Comparison of ENCODE assay signal across 1 cellular context in genomic region chr2:237085261-237086221, GRCh38.
TF ChIP-seq lines count a peak whose summit lies in the region.

Gene COPS8, plus strand, starts transcription at chr2:237085889. Its CDS starts 76 bp downstream, at chr2:237085965.

TF ChIP-seq in HepG2, 621 proteins besides CTCF, POLR2A, EP300 and RAD21 (continued from another document and continues in another):
- peak; percentile 96 for TF ChIP-seq ZNF503 (CRISPR knock-in tag; IDR thresholded peaks at IDR 0.05)
- no peak for TF ChIP-seq NONO (IDR thresholded peaks at IDR 0.05)
- TF ChIP-seq NONO (CRISPR knock-in tag; conservative IDR thresholded peaks at IDR 0.05), result peak; percentile 99
- no peak for TF ChIP-seq HHEX (CRISPR knock-in tag; IDR thresholded peaks at IDR 0.05)
- peak; percentile 92 for TF ChIP-seq KDM3A (CRISPR knock-in tag; IDR thresholded peaks at IDR 0.05; ENCODE audit: low read depth)
- no peak for TF ChIP-seq TCF7 (IDR thresholded peaks at IDR 0.05; ENCODE audit: low read depth)
- no peak for TF ChIP-seq MLLT10 (CRISPR knock-in tag; IDR thresholded peaks at IDR 0.05)
- peak; percentile 60 for TF ChIP-seq FOXK2 (IDR thresholded peaks at IDR 0.05)
- TF ChIP-seq, protein P1, sequence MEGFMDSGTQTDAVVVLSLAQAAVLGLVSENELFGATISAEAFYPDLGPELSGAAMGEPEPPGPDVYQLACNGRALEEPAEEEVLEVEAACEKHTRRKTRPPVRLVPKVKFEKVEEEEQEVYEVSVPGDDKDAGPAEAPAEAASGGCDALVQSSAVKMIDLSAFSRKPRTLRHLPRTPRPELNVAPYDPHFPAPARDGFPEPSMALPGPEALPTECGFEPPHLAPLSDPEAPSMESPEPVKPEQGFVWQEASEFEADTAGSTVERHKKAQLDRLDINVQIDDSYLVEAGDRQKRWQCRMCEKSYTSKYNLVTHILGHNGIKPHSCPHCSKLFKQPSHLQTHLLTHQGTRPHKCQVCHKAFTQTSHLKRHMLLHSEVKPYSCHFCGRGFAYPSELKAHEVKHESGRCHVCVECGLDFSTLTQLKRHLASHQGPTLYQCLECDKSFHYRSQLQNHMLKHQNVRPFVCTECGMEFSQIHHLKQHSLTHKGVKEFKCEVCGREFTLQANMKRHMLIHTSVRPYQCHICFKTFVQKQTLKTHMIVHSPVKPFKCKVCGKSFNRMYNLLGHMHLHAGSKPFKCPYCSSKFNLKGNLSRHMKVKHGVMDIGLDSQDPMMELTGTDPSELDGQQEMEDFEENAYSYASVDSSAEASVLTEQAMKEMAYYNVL (CRISPR knock-in tag; IDR thresholded peaks at IDR 0.05; ENCODE audit: borderline replicate concordance), result peak; percentile 43; the same call in 1 of the 2 replicates
- peak; percentile 74; the same call in 1 of the 2 replicates for TF ChIP-seq BRCA1 (CRISPR knock-in tag; IDR thresholded peaks at IDR 0.05)
- peak; percentile 70 for TF ChIP-seq RARA (CRISPR knock-in tag; IDR thresholded peaks at IDR 0.05)
- TF ChIP-seq, protein P2, sequence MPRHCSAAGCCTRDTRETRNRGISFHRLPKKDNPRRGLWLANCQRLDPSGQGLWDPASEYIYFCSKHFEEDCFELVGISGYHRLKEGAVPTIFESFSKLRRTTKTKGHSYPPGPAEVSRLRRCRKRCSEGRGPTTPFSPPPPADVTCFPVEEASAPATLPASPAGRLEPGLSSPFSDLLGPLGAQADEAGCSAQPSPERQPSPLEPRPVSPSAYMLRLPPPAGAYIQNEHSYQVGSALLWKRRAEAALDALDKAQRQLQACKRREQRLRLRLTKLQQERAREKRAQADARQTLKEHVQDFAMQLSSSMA (CRISPR knock-in tag; IDR thresholded peaks at IDR 0.05), result peak; percentile 90
- peak; percentile 50; the same call in 1 of the 2 replicates for TF ChIP-seq ZNF777 (CRISPR knock-in tag; IDR thresholded peaks at IDR 0.05)
- peak; percentile 82; the same call in 1 of the 2 replicates for TF ChIP-seq ZBTB21 (CRISPR knock-in tag; IDR thresholded peaks at IDR 0.05)
- no peak for TF ChIP-seq SETDB1 (CRISPR knock-in tag; IDR thresholded peaks at IDR 0.05; ENCODE audit: borderline replicate concordance)
- no peak for TF ChIP-seq ZNF549 (CRISPR knock-in tag; IDR thresholded peaks at IDR 0.05)
- TF ChIP-seq ZNF570 (CRISPR knock-in tag; IDR thresholded peaks at IDR 0.05; ENCODE audit: borderline replicate concordance), result no peak
- 0 out of 2 replicates have a peak, but pooled peaks have one; percentile 70 for TF ChIP-seq ZNF383 (CRISPR knock-in tag; IDR thresholded peaks at IDR 0.05; ENCODE audit: borderline replicate concordance)
- peak; percentile 52; the same call in 1 of the 2 replicates for TF ChIP-seq ZNF724P (CRISPR knock-in tag; IDR thresholded peaks at IDR 0.05; ENCODE audit: borderline replicate concordance)
- TF ChIP-seq, protein P3, sequence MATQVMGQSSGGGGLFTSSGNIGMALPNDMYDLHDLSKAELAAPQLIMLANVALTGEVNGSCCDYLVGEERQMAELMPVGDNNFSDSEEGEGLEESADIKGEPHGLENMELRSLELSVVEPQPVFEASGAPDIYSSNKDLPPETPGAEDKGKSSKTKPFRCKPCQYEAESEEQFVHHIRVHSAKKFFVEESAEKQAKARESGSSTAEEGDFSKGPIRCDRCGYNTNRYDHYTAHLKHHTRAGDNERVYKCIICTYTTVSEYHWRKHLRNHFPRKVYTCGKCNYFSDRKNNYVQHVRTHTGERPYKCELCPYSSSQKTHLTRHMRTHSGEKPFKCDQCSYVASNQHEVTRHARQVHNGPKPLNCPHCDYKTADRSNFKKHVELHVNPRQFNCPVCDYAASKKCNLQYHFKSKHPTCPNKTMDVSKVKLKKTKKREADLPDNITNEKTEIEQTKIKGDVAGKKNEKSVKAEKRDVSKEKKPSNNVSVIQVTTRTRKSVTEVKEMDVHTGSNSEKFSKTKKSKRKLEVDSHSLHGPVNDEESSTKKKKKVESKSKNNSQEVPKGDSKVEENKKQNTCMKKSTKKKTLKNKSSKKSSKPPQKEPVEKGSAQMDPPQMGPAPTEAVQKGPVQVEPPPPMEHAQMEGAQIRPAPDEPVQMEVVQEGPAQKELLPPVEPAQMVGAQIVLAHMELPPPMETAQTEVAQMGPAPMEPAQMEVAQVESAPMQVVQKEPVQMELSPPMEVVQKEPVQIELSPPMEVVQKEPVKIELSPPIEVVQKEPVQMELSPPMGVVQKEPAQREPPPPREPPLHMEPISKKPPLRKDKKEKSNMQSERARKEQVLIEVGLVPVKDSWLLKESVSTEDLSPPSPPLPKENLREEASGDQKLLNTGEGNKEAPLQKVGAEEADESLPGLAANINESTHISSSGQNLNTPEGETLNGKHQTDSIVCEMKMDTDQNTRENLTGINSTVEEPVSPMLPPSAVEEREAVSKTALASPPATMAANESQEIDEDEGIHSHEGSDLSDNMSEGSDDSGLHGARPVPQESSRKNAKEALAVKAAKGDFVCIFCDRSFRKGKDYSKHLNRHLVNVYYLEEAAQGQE (IDR thresholded peaks at IDR 0.05; ENCODE audit: borderline replicate concordance in 1 of 2, low read depth in 1 of 2, low read length in 2 of 2), result peak in 1 of 2 experiments; percentile 42; a peak in 1 of 4 replicates
- TF ChIP-seq SRF (IDR thresholded peaks at IDR 0.05; ENCODE audit: low read depth, low read length), result peak; percentile 62; the same call in 1 of the 2 replicates
- TF ChIP-seq ZFP36L1 (CRISPR knock-in tag; IDR thresholded peaks at IDR 0.05), result peak; percentile 68; the same call in 1 of the 2 replicates
- TF ChIP-seq ZNF230 (CRISPR knock-in tag; IDR thresholded peaks at IDR 0.05), result peak; percentile 88; the same call in 1 of the 2 replicates
- TF ChIP-seq REPIN1 (CRISPR knock-in tag; IDR thresholded peaks at IDR 0.05; ENCODE audit: borderline replicate concordance, low read depth), result peak; percentile 97
- no peak for TF ChIP-seq HMGA1 (CRISPR knock-in tag; conservative IDR thresholded peaks at IDR 0.05)
- TF ChIP-seq ZNF577 (CRISPR knock-in tag; IDR thresholded peaks at IDR 0.05; ENCODE audit: borderline replicate concordance, low read depth), result no peak
- peak; percentile 95 for TF ChIP-seq ZNF543 (CRISPR knock-in tag; IDR thresholded peaks at IDR 0.05)
- TF ChIP-seq BATF2 (CRISPR knock-in tag; IDR thresholded peaks at IDR 0.05), result no peak
- TF ChIP-seq ZNF24 (IDR thresholded peaks at IDR 0.05), result no peak
- TF ChIP-seq, protein P4, sequence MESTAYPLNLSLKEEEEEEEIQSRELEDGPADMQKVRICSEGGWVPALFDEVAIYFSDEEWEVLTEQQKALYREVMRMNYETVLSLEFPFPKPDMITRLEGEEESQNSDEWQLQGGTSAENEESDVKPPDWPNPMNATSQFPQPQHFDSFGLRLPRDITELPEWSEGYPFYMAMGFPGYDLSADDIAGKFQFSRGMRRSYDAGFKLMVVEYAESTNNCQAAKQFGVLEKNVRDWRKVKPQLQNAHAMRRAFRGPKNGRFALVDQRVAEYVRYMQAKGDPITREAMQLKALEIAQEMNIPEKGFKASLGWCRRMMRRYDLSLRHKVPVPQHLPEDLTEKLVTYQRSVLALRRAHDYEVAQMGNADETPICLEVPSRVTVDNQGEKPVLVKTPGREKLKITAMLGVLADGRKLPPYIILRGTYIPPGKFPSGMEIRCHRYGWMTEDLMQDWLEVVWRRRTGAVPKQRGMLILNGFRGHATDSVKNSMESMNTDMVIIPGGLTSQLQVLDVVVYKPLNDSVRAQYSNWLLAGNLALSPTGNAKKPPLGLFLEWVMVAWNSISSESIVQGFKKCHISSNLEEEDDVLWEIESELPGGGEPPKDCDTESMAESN (CRISPR knock-in tag; conservative IDR thresholded peaks at IDR 0.05), result peak; percentile 97
- TF ChIP-seq HDAC6 (IDR thresholded peaks at IDR 0.05; ENCODE audit: low read depth, low read length), result no peak
- TF ChIP-seq ZNF350 (CRISPR knock-in tag; IDR thresholded peaks at IDR 0.05; ENCODE audit: borderline replicate concordance, low read depth), result peak; percentile 99
- peak; percentile 87 for TF ChIP-seq ZNF30 (CRISPR knock-in tag; IDR thresholded peaks at IDR 0.05)
- TF ChIP-seq REL (CRISPR knock-in tag; conservative IDR thresholded peaks at IDR 0.05), result 0 out of 2 replicates have a peak, but pooled peaks have one; percentile 67
- peak; percentile 100 for TF ChIP-seq KAT8 (CRISPR knock-in tag; IDR thresholded peaks at IDR 0.05)
- TF ChIP-seq, protein P5, sequence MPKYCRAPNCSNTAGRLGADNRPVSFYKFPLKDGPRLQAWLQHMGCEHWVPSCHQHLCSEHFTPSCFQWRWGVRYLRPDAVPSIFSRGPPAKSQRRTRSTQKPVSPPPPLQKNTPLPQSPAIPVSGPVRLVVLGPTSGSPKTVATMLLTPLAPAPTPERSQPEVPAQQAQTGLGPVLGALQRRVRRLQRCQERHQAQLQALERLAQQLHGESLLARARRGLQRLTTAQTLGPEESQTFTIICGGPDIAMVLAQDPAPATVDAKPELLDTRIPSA (CRISPR knock-in tag; IDR thresholded peaks at IDR 0.05; ENCODE audit: borderline replicate concordance), result no peak
- TF ChIP-seq ZNF292 (CRISPR knock-in tag; IDR thresholded peaks at IDR 0.05; ENCODE audit: borderline replicate concordance, low read depth), result no peak
- TF ChIP-seq SOX13 (IDR thresholded peaks at IDR 0.05), result no peak; the same call in 1 of the 2 replicates
- TF ChIP-seq SOX13 (CRISPR knock-in tag; conservative IDR thresholded peaks at IDR 0.05 in 1 of 2, IDR thresholded peaks at IDR 0.05 in 1 of 2), result peak in 1 of 2 experiments; percentile 74; a peak in 2 of 4 replicates
- TF ChIP-seq GPBP1L1 (CRISPR knock-in tag; IDR thresholded peaks at IDR 0.05), result no peak
- TF ChIP-seq NFKB2 (CRISPR knock-in tag; IDR thresholded peaks at IDR 0.05; ENCODE audit: borderline replicate concordance), result no peak; the same call in 1 of the 2 replicates
- TF ChIP-seq, protein P6, sequence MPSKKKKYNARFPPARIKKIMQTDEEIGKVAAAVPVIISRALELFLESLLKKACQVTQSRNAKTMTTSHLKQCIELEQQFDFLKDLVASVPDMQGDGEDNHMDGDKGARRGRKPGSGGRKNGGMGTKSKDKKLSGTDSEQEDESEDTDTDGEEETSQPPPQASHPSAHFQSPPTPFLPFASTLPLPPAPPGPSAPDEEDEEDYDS (CRISPR knock-in tag; IDR thresholded peaks at IDR 0.05), result peak; percentile 94
- no peak for TF ChIP-seq CENPX (CRISPR knock-in tag; IDR thresholded peaks at IDR 0.05)
- no peak; the same call in 1 of the 2 replicates for TF ChIP-seq ZBTB34 (CRISPR knock-in tag; IDR thresholded peaks at IDR 0.05)
- TF ChIP-seq CBX5 (CRISPR knock-in tag; IDR thresholded peaks at IDR 0.05; ENCODE audit: borderline replicate concordance), result peak; percentile 90; the same call in 1 of the 2 replicates
- TF ChIP-seq HIVEP1 (CRISPR knock-in tag; IDR thresholded peaks at IDR 0.05), result peak; percentile 74
- peak; percentile 49; the same call in 1 of the 2 replicates for TF ChIP-seq CREB3 (CRISPR knock-in tag; IDR thresholded peaks at IDR 0.05)
- no peak; the same call in 1 of the 2 replicates for TF ChIP-seq KLF9 (CRISPR knock-in tag; IDR thresholded peaks at IDR 0.05; ENCODE audit: low read depth)
- peak; percentile 96; the same call in 1 of the 2 replicates for TF ChIP-seq TBP (CRISPR knock-in tag; IDR thresholded peaks at IDR 0.05)
